Comparison of ENCODE assay signal across 10 cellular contexts in the genomic region with DNA sequence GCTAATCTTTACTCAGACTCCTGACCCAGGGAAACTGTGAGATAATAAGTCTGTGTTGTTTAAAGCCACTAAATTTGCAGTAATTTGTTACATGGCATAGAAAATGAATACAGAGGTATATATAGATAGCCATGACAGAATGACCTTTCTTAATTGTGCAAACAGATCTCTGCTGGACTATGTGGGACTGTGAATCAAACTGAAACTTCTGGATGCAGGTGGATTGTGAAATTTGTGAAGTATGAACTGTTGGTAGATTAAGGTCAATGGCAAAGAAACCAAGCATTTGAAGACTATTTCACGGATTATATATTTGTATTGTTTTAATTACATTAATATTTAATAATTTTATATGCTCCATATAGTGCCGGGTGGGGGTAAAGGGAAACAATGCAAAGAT. TPM values are rescaled to one million over a fixed set of nuclear protein-coding genes. Genes with fewer than 3 reads are reported as not detected.
"Had no signal": no experiment of that assay in that cellular context is flagged by ENCODE, and none has a peak within 500 bp of the region (broad histone marks: within the 10 kb centered on the region; RNA-seq: fewer than 3 reads in every experiment).

No MANE protein-coding gene starts in this region.

- DNase-seq: KBM-7, KG1 had no signal

- H3K27ac ChIP-seq: HL-60, KMS-11 had no signal

- H3K4me3 ChIP-seq: K562 had no signal

- ATAC-seq: HepG2, K562 had no signal

RNA-seq across cellular contexts. Expression of gene GPR151, which starts 52.2 kb away (rescaled TPM):
- total RNA-seq: HepG2, HT-29, HT1080, IMR-90, K562 had no signal
- polyA plus RNA-seq: HepG2, IgD-negative memory B cell, IMR-90 had no signal
